In genomic region chr3:16146015-16146730, GRCh38 we compare ENCODE assay signal across 13 cellular contexts. TPM values are rescaled to one million over a fixed set of nuclear protein-coding genes. Genes with fewer than 3 reads are reported as not detected.
DNase-seq lines count a peak whose midpoint lies in the region; ATAC-seq and TF ChIP-seq lines count a peak whose summit lies in the region.
"Had no signal": no experiment of that assay in that cellular context is flagged by ENCODE, and none has a peak within 500 bp of the region (broad histone marks: within the 10 kb centered on the region; RNA-seq: fewer than 3 reads in every experiment).

No MANE protein-coding gene starts in this region.

- no peaks in the 10 kb centered on the region for H3K36me3 ChIP-seq in brain microvascular endothelial cell (replicated peaks)
- H3K36me3 ChIP-seq: ascending aorta, BLaER1 had no signal

- H3K4me3 ChIP-seq in brain microvascular endothelial cell (ENCODE audit: low read depth, low read length): no peak overlapping the region
- H3K4me3 ChIP-seq: ascending aorta, BLaER1 had no signal

- peak; percentile 51 for ATAC-seq in GM18511 (IDR thresholded peaks at IDR 0.05; ENCODE audit: unreplicated experiment)
- ATAC-seq in GM21423 (IDR thresholded peaks at IDR 0.05; ENCODE audit: unreplicated experiment): peak; percentile 53
- ATAC-seq in HG02981 (IDR thresholded peaks at IDR 0.05; ENCODE audit: unreplicated experiment): peak; percentile 57

- no peak for DNase-seq in epithelial cell of prostate (ENCODE audit: low read depth, low spot score)
- no peak for DNase-seq in COR-L47 (lab: John Stamatoyannopoulos, UW)
- no peak for DNase-seq in brain microvascular endothelial cell
- no peak for DNase-seq in stimulated activated CD4-positive, alpha-beta T cell treated with anti-CD3 and anti-CD28 coated beads, Interleukin-15, amount 100 ng/mL, for 24 hours
- no peak for DNase-seq in ureter (ENCODE audit: low spot score)
- DNase-seq: activated CD8-positive, alpha-beta memory T cell treated with anti-CD3 and anti-CD28 coated beads, Interleukin-2, amount 50 U/mL, for 4 hours; NCI-H1436 treated with DMSO at 0.1 percent for 48 hours; stimulated activated CD4-positive, alpha-beta T cell treated with anti-CD3 and anti-CD28 coated beads, Interleukin-4, amount 100 ng/mL, for 4 hours had no signal

- no peak for TF ChIP-seq CTCF in brain microvascular endothelial cell (IDR thresholded peaks at IDR 0.05; ENCODE audit: low read depth, low read length, missing control alignments)

- H3K27ac ChIP-seq in epithelial cell of prostate (peak overlapping the region; percentile 85), brain microvascular endothelial cell (no peak overlapping the region)
- H3K27ac ChIP-seq: ascending aorta, BLaER1 had no signal

- in situ Hi-C loops in brain microvascular endothelial cell (cut with HindIII; ENCODE audit: low pct_ligation_motif_present, low sequenced_read_pairs): no loop called here

- no peaks in the 10 kb centered on the region for H3K27me3 ChIP-seq in brain microvascular endothelial cell (replicated peaks)
- H3K27me3 ChIP-seq: ascending aorta, BLaER1 had no signal

RNA-seq across cellular contexts. Expression of gene GALNT15, which starts 28.3 kb away (rescaled TPM):
- 15.5 TPM for total RNA-seq in ureter
